ENCODE assay signal across 9 cellular contexts in genomic region chr15:66388576-66388975, GRCh38. TPM values are rescaled to one million over a fixed set of nuclear protein-coding genes. Genes with fewer than 3 reads are reported as not detected.
DNase-seq lines count a peak whose midpoint lies in the region; ATAC-seq and TF ChIP-seq lines count a peak whose summit lies in the region.
"Had no signal": no experiment of that assay in that cellular context is flagged by ENCODE, and none has a peak within 500 bp of the region (broad histone marks: within the 10 kb centered on the region; RNA-seq: fewer than 3 reads in every experiment).

No MANE protein-coding gene starts in this region.

- H3K36me3 ChIP-seq in suprapubic skin: no peaks in the 10 kb centered on the region

- peak overlapping the region; percentile 97 for H3K4me3 Mint-ChIP-seq in activated naive CD4-positive, alpha-beta T cell treated with anti-CD3 and anti-CD28 coated beads, Interleukin-2, amount 50 U/mL, for 24 hours
- H3K4me3 Mint-ChIP-seq in WTC11 (peak overlapping the region; percentile 95), glutamatergic neuron (ENCODE audit: unreplicated experiment) (peak overlapping the region; percentile 93)

- H3K4me3 ChIP-seq in suprapubic skin: peak overlapping the region; percentile 79

- peaks cover 71% of the 10 kb centered on the region for H3K4me1 Mint-ChIP-seq in activated naive CD4-positive, alpha-beta T cell treated with anti-CD3 and anti-CD28 coated beads, Interleukin-2, amount 50 U/mL, for 24 hours
- H3K4me1 Mint-ChIP-seq in WTC11: peaks cover 51% of the 10 kb centered on the region
- peaks cover 5% of the 10 kb centered on the region for H3K4me1 Mint-ChIP-seq in glutamatergic neuron (ENCODE audit: low read depth, unreplicated experiment)

- peaks cover 4% of the 10 kb centered on the region for H3K36me3 Mint-ChIP-seq in activated naive CD4-positive, alpha-beta T cell treated with anti-CD3 and anti-CD28 coated beads, Interleukin-2, amount 50 U/mL, for 24 hours
- H3K36me3 Mint-ChIP-seq in WTC11 (peaks cover 22% of the 10 kb centered on the region), glutamatergic neuron (ENCODE audit: unreplicated experiment) (no peaks in the 10 kb centered on the region)

- no peaks in the 10 kb centered on the region for H3K9me3 ChIP-seq in suprapubic skin

- no peak for DNase-seq in activated naive CD4-positive, alpha-beta T cell treated with Interleukin-2 at 50 U/mL for 16 hours
- DNase-seq in WTC11 (ENCODE audit: low spot score): no peak
- no peak for DNase-seq in glutamatergic neuron
- no peak for DNase-seq in suprapubic skin (ENCODE audit: low spot score in 2 of 2)
- DNase-seq in RPMI8226: no peak
- no peak for DNase-seq in dermis blood vessel endothelial cell
- DNase-seq in mucosa of gallbladder (ENCODE audit: low spot score): no peak
- DNase-seq: activated CD4-positive, CD25-positive, alpha-beta regulatory T cell had no signal

- H3K9me3 Mint-ChIP-seq in activated naive CD4-positive, alpha-beta T cell treated with anti-CD3 and anti-CD28 coated beads, Interleukin-2, amount 50 U/mL, for 24 hours: no peaks in the 10 kb centered on the region
- H3K9me3 Mint-ChIP-seq in WTC11: no peaks in the 10 kb centered on the region
- peaks cover 7% of the 10 kb centered on the region for H3K9me3 Mint-ChIP-seq in glutamatergic neuron (ENCODE audit: unreplicated experiment)

- no peaks in the 10 kb centered on the region for H3K27me3 Mint-ChIP-seq in activated naive CD4-positive, alpha-beta T cell treated with anti-CD3 and anti-CD28 coated beads, Interleukin-2, amount 50 U/mL, for 24 hours
- H3K27me3 Mint-ChIP-seq in WTC11 (ENCODE audit: low read depth) (peaks cover 3% of the 10 kb centered on the region; the same call in 1 of the 2 replicates), glutamatergic neuron (ENCODE audit: unreplicated experiment) (peaks cover 2% of the 10 kb centered on the region)

- POLR2A ChIA-PET in WTC11 (lab: Charles Lee): interaction anchor here (0.5 to 1.4 kb wide), 3 partner anchors 16 to 132 kb away, joined by 3 to 4 read pairs (median 4); partner anchors contain the start of gene ZWILCH

- TF ChIP-seq CTCF in WTC11 (IDR thresholded peaks at IDR 0.05) (no peak), glutamatergic neuron (IDR thresholded peaks at IDR 0.05; ENCODE audit: partially characterized antibody, unreplicated experiment) (no peak), suprapubic skin (IDR thresholded peaks at IDR 0.05) (no peak)

- H3K27ac ChIP-seq in suprapubic skin: no peak overlapping the region

- peaks cover 32% of the 10 kb centered on the region for H3K4me1 ChIP-seq in suprapubic skin

- CTCF ChIA-PET in WTC11 (lab: Charles Lee): interaction anchor here (0.9 to 3.6 kb wide), 5 partner anchors 16 to 136 kb away, joined by 3 to 41 read pairs (median 4); partner anchors contain the start of gene SNAPC5

- no peaks in the 10 kb centered on the region for H3K27me3 ChIP-seq in suprapubic skin

- TF ChIP-seq POLR2A in suprapubic skin (IDR thresholded peaks at IDR 0.05): no peak

- peak overlapping the region; percentile 68 for H3K27ac Mint-ChIP-seq in activated naive CD4-positive, alpha-beta T cell treated with anti-CD3 and anti-CD28 coated beads, Interleukin-2, amount 50 U/mL, for 24 hours
- H3K27ac Mint-ChIP-seq in WTC11: peak overlapping the region; percentile 74; the same call in 1 of the 2 replicates
- H3K27ac Mint-ChIP-seq in glutamatergic neuron (ENCODE audit: unreplicated experiment): no peak overlapping the region

- 87% methylated on average over 5 of the region's 5 CpGs for WGBS in suprapubic skin

- no peak for TF ChIP-seq EP300 in suprapubic skin (IDR thresholded peaks at IDR 0.05)

- no peak for ATAC-seq in WTC11

TF ChIP-seq in WTC11, 78 proteins besides CTCF, POLR2A, EP300 and RAD21:
- no peak for TF ChIP-seq TCF7 (CRISPR knock-in tag; IDR thresholded peaks at IDR 0.05; ENCODE audit: low read depth)
- TF ChIP-seq ZBTB21 (CRISPR knock-in tag; IDR thresholded peaks at IDR 0.05; ENCODE audit: borderline replicate concordance): no peak
- no peak for TF ChIP-seq TP53 (CRISPR knock-in tag; IDR thresholded peaks at IDR 0.05)
- no peak for TF ChIP-seq USF2 (CRISPR knock-in tag; IDR thresholded peaks at IDR 0.05)
- TF ChIP-seq RORB (CRISPR knock-in tag; IDR thresholded peaks at IDR 0.05): no peak
- TF ChIP-seq ZNF532 (CRISPR knock-in tag; IDR thresholded peaks at IDR 0.05; ENCODE audit: borderline replicate concordance): no peak
TF ChIP-seq in WTC11: peak in this region for 0.

RNA-seq across cellular contexts. Expression of gene MAP2K1, which starts 1.9 kb away (rescaled TPM):
- total RNA-seq in WTC11 (2021) (89.5 to 93.0 TPM (median 90.4 TPM) in 3 replicates), glutamatergic neuron (ENCODE audit: unreplicated experiment) (27.3 TPM), suprapubic skin (10 to 100 TPM; 23.6 to 31.0 (median 27.9) TPM), dermis blood vessel endothelial cell (39.2 and 41.4 TPM in 2 replicates), mucosa of gallbladder (48.2 TPM)

RNA-seq across cellular contexts. Expression of gene TIPIN, which starts 32.1 kb away (rescaled TPM):
- 17.6 to 22.2 TPM (median 19.2 TPM) in 3 replicates for total RNA-seq in WTC11 (2021)
- total RNA-seq in glutamatergic neuron (ENCODE audit: unreplicated experiment): 5.8 TPM
- 1 to 10 TPM; 4.8 to 8.2 (median 7.0) TPM for total RNA-seq in suprapubic skin
- 7.8 and 12.4 TPM in 2 replicates for total RNA-seq in dermis blood vessel endothelial cell
- 4.0 TPM for total RNA-seq in mucosa of gallbladder
